ENCODE assay signal across 34 cellular contexts in the genomic region with DNA sequence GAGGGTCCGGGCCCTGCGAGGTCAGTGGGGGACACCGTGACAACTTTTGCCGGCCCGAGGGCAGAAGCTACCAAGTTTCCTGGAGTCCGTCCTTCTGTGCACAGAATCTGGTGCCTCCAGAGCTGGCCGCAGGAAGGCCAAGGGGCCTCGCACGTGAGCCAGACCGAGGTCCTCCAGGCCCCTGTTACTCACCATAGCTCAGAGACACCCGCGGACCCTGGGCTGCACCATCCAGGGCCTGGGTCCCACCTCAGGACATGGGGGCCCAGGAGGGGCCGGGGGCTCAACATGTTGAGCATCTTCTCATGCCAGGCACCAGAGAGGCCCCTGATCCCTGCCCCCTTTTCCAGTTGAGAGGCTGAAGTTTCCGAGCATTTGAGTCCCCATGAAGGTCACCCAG.
"Had no signal": no experiment of that assay in that cellular context is flagged by ENCODE, and none has a peak within 500 bp of the region (broad histone marks: within the 10 kb centered on the region; RNA-seq: fewer than 3 reads in every experiment).

No MANE protein-coding gene starts in this region.

- H3K9me3 ChIP-seq: MG63 had no signal

- H3K9ac ChIP-seq: KMS-11 had no signal

- H3K27ac ChIP-seq: KMS-11 had no signal

- DNase-seq: Karpas-422, Kasumi-1, KG1, MG63, MM.1S, MV-4-11, NCI-H1048, NCI-H1092, NCI-H1092 treated with DMSO at 0.1 percent for 48 hours, NCI-H1105, NCI-H1105 treated with DMSO at 0.1 percent for 48 hours, NCI-H1417, NCI-H1417 treated with DMSO at 0.1 percent for 48 hours, NCI-H1436, NCI-H1436 treated with DMSO at 0.1 percent for 48 hours, NCI-H146, NCI-H1694, NCI-H1694 treated with DMSO at 0.1 percent for 48 hours, NCI-H187, NCI-H187 treated with DMSO at 0.1 percent for 48 hours, NCI-H1930, NCI-H2029, NCI-H2029 treated with DMSO at 0.1 percent for 48 hours, NCI-H2081, NCI-H2081 treated with DMSO at 0.1 percent for 48 hours, NCI-H2107, NCI-H2171, NCI-H2171 treated with DMSO at 0.1 percent for 48 hours, NCI-H2227 treated with DMSO at 0.1 percent for 48 hours, NCI-H226, NCI-H345, NCI-H446, NCI-H446 treated with DMSO at 0.1 percent for 48 hours had no signal

- H3K4me3 ChIP-seq: MG63 had no signal

- H3K27me3 ChIP-seq: MG63 had no signal

- H3K36me3 ChIP-seq: MG63 had no signal

- H3K4me2 ChIP-seq: KMS-11 had no signal
